Comparison of ENCODE assay signal across 26 cellular contexts in the genomic region with DNA sequence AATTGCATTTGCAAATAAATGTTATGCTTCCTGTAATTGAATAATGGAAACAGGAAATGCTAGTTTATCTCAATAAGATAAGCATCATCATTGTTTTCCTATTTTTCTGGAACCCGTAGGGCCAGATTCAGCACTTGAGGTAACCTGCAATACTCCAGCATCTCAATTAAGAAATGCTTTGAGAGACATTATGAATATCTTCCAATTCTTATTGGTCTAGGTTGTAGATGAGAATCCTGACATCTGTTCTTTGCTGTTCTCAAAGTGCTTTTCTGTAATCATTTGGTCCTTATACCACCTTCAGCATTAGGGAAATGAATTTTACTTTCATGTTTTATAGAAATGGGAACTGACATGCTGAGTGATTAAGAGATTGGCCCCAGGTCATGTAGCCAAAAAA.
"Had no signal": no experiment of that assay in that cellular context is flagged by ENCODE, and none has a peak within 500 bp of the region (broad histone marks: within the 10 kb centered on the region; RNA-seq: fewer than 3 reads in every experiment).

No MANE protein-coding gene starts in this region.

- ATAC-seq: effector memory CD8-positive, alpha-beta T cell; esophagus mucosa; gastrocnemius medialis; heart right ventricle; left cardiac atrium; left lung; left ventricle myocardium superior; lower lobe of right lung; mucosa of descending colon; naive thymus-derived CD8-positive, alpha-beta T cell had no signal

- H3K4me3 ChIP-seq: esophagus squamous epithelium, gastrocnemius medialis, heart right ventricle, left lung, lower lobe of right lung, mucosa of descending colon had no signal

- H3K36me3 ChIP-seq: esophagus squamous epithelium, gastrocnemius medialis, heart right ventricle, left lung, lower lobe of right lung had no signal

- H3K4me1 ChIP-seq: esophagus squamous epithelium, gastrocnemius medialis, heart right ventricle, left lung, lower lobe of right lung had no signal

- H3K27ac ChIP-seq: epithelial cell of prostate, esophagus squamous epithelium, gastrocnemius medialis, heart right ventricle, left lung, lower lobe of right lung had no signal

- H3K27me3 ChIP-seq: esophagus squamous epithelium, gastrocnemius medialis, heart right ventricle, left lung had no signal

- FAIRE-seq: endometrium, islet of Langerhans, keratinocyte had no signal

- H3K9me3 ChIP-seq: esophagus squamous epithelium, gastrocnemius medialis, heart right ventricle, left lung, lower lobe of right lung, mucosa of descending colon had no signal

- DNase-seq: cortex of kidney; effector CD8-positive, alpha-beta T cell; effector memory CD8-positive, alpha-beta T cell; endodermal cell; erythroblast; esophagus squamous epithelium; foreskin fibroblast; foreskin melanocyte; gastrocnemius medialis; glutamatergic neuron; head of caudate nucleus; heart right ventricle; hippocampal formation; left cardiac atrium; left lung; left ventricle myocardium superior; lower lobe of right lung; mesenchymal stem cell; mucosa of descending colon; naive B cell; naive thymus-derived CD8-positive, alpha-beta T cell had no signal
